Comparison of ENCODE assay signal across 8 cellular contexts in genomic region chr15:45187894-45188830, GRCh38. TPM values are rescaled to one million over a fixed set of nuclear protein-coding genes. Genes with fewer than 3 reads are reported as not detected.
DNase-seq lines count a peak whose midpoint lies in the region; ATAC-seq and TF ChIP-seq lines count a peak whose summit lies in the region.

A gene with protein sequence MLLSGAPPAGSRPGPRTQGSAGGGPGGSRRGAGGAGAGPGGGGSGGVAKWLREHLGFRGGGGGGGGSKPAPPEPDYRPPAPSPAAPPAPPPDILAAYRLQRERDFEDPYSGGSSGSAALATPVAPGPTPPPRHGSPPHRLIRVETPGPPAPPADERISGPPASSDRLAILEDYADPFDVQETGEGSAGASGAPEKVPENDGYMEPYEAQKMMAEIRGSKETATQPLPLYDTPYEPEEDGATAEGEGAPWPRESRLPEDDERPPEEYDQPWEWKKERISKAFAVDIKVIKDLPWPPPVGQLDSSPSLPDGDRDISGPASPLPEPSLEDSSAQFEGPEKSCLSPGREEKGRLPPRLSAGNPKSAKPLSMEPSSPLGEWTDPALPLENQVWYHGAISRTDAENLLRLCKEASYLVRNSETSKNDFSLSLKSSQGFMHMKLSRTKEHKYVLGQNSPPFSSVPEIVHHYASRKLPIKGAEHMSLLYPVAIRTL (minus strand): TSS chr15:45187966. CDS start chr15:45187951, 15 bp downstream.

- H3K9me1 ChIP-seq in IMR-90 (ENCODE audit: insufficient read depth, low read length), result peaks cover 12% of the 10 kb centered on the region; the same call in 1 of the 2 replicates

- H4K8ac ChIP-seq in IMR-90 (ENCODE audit: low read depth in 2 of 2, low read length in 2 of 2), result peak within 1 kb of the TSS in 1 of 2 experiments; percentile 85; a peak in 1 of 4 replicates

- ATAC-seq in IMR-90 (ENCODE audit: low read depth), result peak; percentile 76
- peak; percentile 62 for ATAC-seq in SK-N-SH treated with all-trans-retinoic acid at 6 μM for 48 hours
- ATAC-seq in HG03097 (IDR thresholded peaks at IDR 0.05; ENCODE audit: low FRiP score, unreplicated experiment), result no peak

- POLR2A ChIA-PET in IMR-90 (lab: Charles Lee; ENCODE audit: unreplicated experiment), result interaction anchor here (0.7 to 0.8 kb wide), 2 partner anchors 10 to 477 kb away, joined by 3 to 4 read pairs; partner anchors contain the start of gene B2M

- DNase-seq in EH (ENCODE audit: low read depth) (peak; percentile 51), IMR-90 (peak; percentile 45), amniotic epithelial cell (ENCODE audit: low read depth) (peak; percentile 27), hippocampal formation (lab: John Stamatoyannopoulos, UW) (peak; percentile 34 to 63), sigmoid colon (peak; percentile 91), amniotic stem cell (lab: John Stamatoyannopoulos, UW) (no peak)

- no peak within 1 kb of the TSS; the same call in 1 of the 2 replicates for H4K5ac ChIP-seq in IMR-90 (ENCODE audit: low read depth, low read length)

- H3K14ac ChIP-seq in IMR-90 (replicated peaks; ENCODE audit: low read depth, low read length), result peak within 1 kb of the TSS; percentile 72; the same call in 1 of the 2 replicates

- H3K4me2 ChIP-seq in IMR-90 (ENCODE audit: low read depth, low read length), result peak within 1 kb of the TSS; percentile 92

- dilution Hi-C loops in IMR-90 (cut with HindIII; ENCODE audit: low sequenced_read_pairs, unreplicated experiment), result no loop called here

- H3K27ac ChIP-seq in IMR-90 (ENCODE audit: insufficient read depth, low read length) (no peak within 1 kb of the TSS), sigmoid colon (peak within 1 kb of the TSS; percentile 89 to 93 (median 90))

- in situ Hi-C loops in IMR-90 (cut with MboI; ENCODE audit: low sequenced_read_pairs), result loop anchor here (25.0 kb wide), 1 partner anchor 424 kb away; no protein-coding TSS in a partner anchor

- TF ChIP-seq CTCF in IMR-90 (conservative IDR thresholded peaks at IDR 0.05; ENCODE audit: low read depth, low read length), result no peak
- TF ChIP-seq CTCF in sigmoid colon (IDR thresholded peaks at IDR 0.05), result no peak

- H2AK9ac ChIP-seq in IMR-90 (replicated peaks; ENCODE audit: low read depth, low read length, poor library complexity), result peak within 1 kb of the TSS; percentile 83

- no peak within 1 kb of the TSS for H2BK120ac ChIP-seq in IMR-90 (ENCODE audit: low read depth, low read length)

- H2AFZ ChIP-seq in IMR-90 (replicated peaks; ENCODE audit: low read length, poor library complexity), result peak within 1 kb of the TSS; percentile 98

- BruUV-seq in IMR-90 (replicated peaks; lab: Mats Ljungman, UMichigan), result no TSS peak

- CTCF ChIA-PET in IMR-90 (lab: Yijun Ruan, JAX), result no interaction called here

- TF ChIP-seq EP300 in sigmoid colon (IDR thresholded peaks at IDR 0.05), result peak in 1 of 4 donors; percentile 7

- WGBS in IMR-90 (ENCODE audit: extremely low coverage in 2 of 2, insufficient read length in 1 of 2), 2 experiments, result 0% methylated on average over 7 of the region's 57 CpGs; no CpG with 5 or more reads in 1 of the 2 experiments
- 1% methylated on average over 56 of the region's 57 CpGs for WGBS in sigmoid colon, 2 donors

- peaks cover 12% of the 10 kb centered on the region for H3K27me3 ChIP-seq in IMR-90 (ENCODE audit: control insufficient read depth, insufficient read depth, low read length)
- H3K27me3 ChIP-seq in sigmoid colon, result no peaks in the 10 kb centered on the region

- H3K36me3 ChIP-seq in IMR-90 (ENCODE audit: control insufficient read depth, insufficient read depth, low read length) (no peaks in the 10 kb centered on the region), sigmoid colon (no peaks in the 10 kb centered on the region)

- no peak for TF ChIP-seq RAD21 in IMR-90 (IDR thresholded peaks at IDR 0.05; ENCODE audit: low read length)

- peak; percentile 52; the same call in 1 of the 2 replicates for TF ChIP-seq POLR2A in IMR-90 (IDR thresholded peaks at IDR 0.05; ENCODE audit: low read depth, low read length)
- peak in 1 of 2 donors; percentile 33 for TF ChIP-seq POLR2A in sigmoid colon (IDR thresholded peaks at IDR 0.05)

- no peak within 1 kb of the TSS for H2BK15ac ChIP-seq in IMR-90 (ENCODE audit: low read depth, low read length)

- intact Hi-C loops in IMR-90 (cut with micrococcal nuclease), result no loop called here
- intact Hi-C loops in sigmoid colon (cut with DNase I), result loop anchor here (10.0 kb wide), 1 partner anchor 473 kb away; the partner anchor contains the start of genes B2M and PATL2

- no peak within 1 kb of the TSS for H2BK20ac ChIP-seq in IMR-90 (ENCODE audit: low read depth, low read length)

- H3K4ac ChIP-seq in IMR-90 (ENCODE audit: low read depth, low read length), result peak within 1 kb of the TSS; percentile 30; the same call in 1 of the 2 replicates

- no peaks in the 10 kb centered on the region for H4K20me1 ChIP-seq in IMR-90 (ENCODE audit: insufficient read depth, low read length)

- H3K9ac ChIP-seq in IMR-90 (ENCODE audit: low read depth, low read length), result peak within 1 kb of the TSS; percentile 47

- no peak within 1 kb of the TSS for H2BK5ac ChIP-seq in IMR-90 (ENCODE audit: low read depth, low read length, poor library complexity, severe bottlenecking)

- H3K4me1 ChIP-seq in IMR-90 (ENCODE audit: control insufficient read depth, insufficient read depth, low read length) (peaks cover 8% of the 10 kb centered on the region), sigmoid colon (peaks cover 0 to 45% (median 35%) of the 10 kb centered on the region in 4 donors)

- H3K79me1 ChIP-seq in IMR-90 (ENCODE audit: low read depth in 1 of 2, low read length in 2 of 2), result no peaks in the 10 kb centered on the region

- no peak within 1 kb of the TSS; the same call in 1 of the 2 replicates for H3K18ac ChIP-seq in IMR-90 (ENCODE audit: low read depth, low read length)

- H2AK5ac ChIP-seq in IMR-90 (ENCODE audit: low read depth, low read length), result no peak within 1 kb of the TSS

- peak within 1 kb of the TSS; percentile 68 for H3K4me3 ChIP-seq in IMR-90 (ENCODE audit: insufficient read depth, low read depth, low read length)
- H3K4me3 ChIP-seq in sigmoid colon, result peak within 1 kb of the TSS; percentile 68 to 92 (median 88)

- H4K91ac ChIP-seq in IMR-90 (ENCODE audit: insufficient read depth, low read depth, low read length), result no peak within 1 kb of the TSS

- peak within 1 kb of the TSS; percentile 22; the same call in 1 of the 2 replicates for H3K23ac ChIP-seq in IMR-90 (ENCODE audit: low read depth, low read length)

- H3K56ac ChIP-seq in IMR-90 (ENCODE audit: extremely low read depth, insufficient read depth, low read length), result no peak within 1 kb of the TSS

- H3K9me3 ChIP-seq in IMR-90 (ENCODE audit: control insufficient read depth, insufficient read depth, low read length) (no peaks in the 10 kb centered on the region), sigmoid colon (no peaks in the 10 kb centered on the region)

TF ChIP-seq in IMR-90, 13 proteins besides CTCF, POLR2A, EP300 and RAD21 (continues in another document):
- TF ChIP-seq MAZ (IDR thresholded peaks at IDR 0.05; ENCODE audit: borderline replicate concordance, low read depth, low read length), result peak; percentile 58; the same call in 1 of the 2 replicates
- no peak for TF ChIP-seq RCOR1 (IDR thresholded peaks at IDR 0.05; ENCODE audit: insufficient replicate concordance, low read length)
- TF ChIP-seq USF2 (IDR thresholded peaks at IDR 0.05; ENCODE audit: low read depth, low read length), result 0 out of 2 replicates have a peak, but pooled peaks have one; percentile 14
- TF ChIP-seq FOS (IDR thresholded peaks at IDR 0.05; ENCODE audit: low read depth, low read length), result no peak
- no peak for TF ChIP-seq RFX5 (IDR thresholded peaks at IDR 0.05; ENCODE audit: low read depth, low read length)
- no peak for TF ChIP-seq NFE2L2 (IDR thresholded peaks at IDR 0.05; ENCODE audit: low read depth, low read length)
- no peak for TF ChIP-seq MAFK (IDR thresholded peaks at IDR 0.05; ENCODE audit: low read depth, low read length)
- TF ChIP-seq MXI1 (IDR thresholded peaks at IDR 0.05; ENCODE audit: borderline replicate concordance, low read depth, low read length), result no peak

TF ChIP-seq in SK-N-SH treated with all-trans-retinoic acid at 6 μM for 48 hours, 23 proteins besides CTCF, POLR2A, EP300 and RAD21:
- TF ChIP-seq ESRRG (CRISPR knock-in tag; IDR thresholded peaks at IDR 0.05) (no peak), POU6F1 (CRISPR knock-in tag; IDR thresholded peaks at IDR 0.05; ENCODE audit: borderline replicate concordance, low read depth) (no peak), CSRNP3 (CRISPR knock-in tag; IDR thresholded peaks at IDR 0.05) (no peak), ZNF70 (CRISPR knock-in tag; IDR thresholded peaks at IDR 0.05) (no peak), ZFP3 (CRISPR knock-in tag; IDR thresholded peaks at IDR 0.05) (no peak)

RNA-seq across cellular contexts. Expression of the gene that starts here (rescaled TPM):
- total RNA-seq in IMR-90 (2012; rRNA removed) (1.8 and 2.2 TPM in 2 replicates), sigmoid colon (10 to 100 TPM; 10.6 to 28.5 (median 17.9) TPM)
- polyA plus RNA-seq in IMR-90 (2012; rRNA removed) (3.5 and 3.8 TPM in 2 replicates), sigmoid colon (10 to 100 TPM in 2 of 3 donors, 1 to 10 TPM in 1; 3.5 to 13.5 (median 12.6) TPM)
- polyA plus RNA-seq in IMR-90 (2012; cell fraction: cytosol; rRNA removed), result 2.5 and 4.5 TPM in 2 replicates
- 3.1 and 3.2 TPM in 2 replicates for polyA plus RNA-seq in IMR-90 (2012; cell fraction: nucleus; rRNA removed; ENCODE audit: low replicate concordance)
